ENCODE assay signal across 36 cellular contexts in genomic region chr3:113353678-113354077, GRCh38.
"Had no signal": no experiment of that assay in that cellular context is flagged by ENCODE, and none has a peak within 500 bp of the region (broad histone marks: within the 10 kb centered on the region; RNA-seq: fewer than 3 reads in every experiment).

No MANE protein-coding gene starts in this region.

- H3K27me3 ChIP-seq: ascending aorta, cardiac muscle cell had no signal

- H3K9me3 ChIP-seq: ascending aorta had no signal

- H3K4me1 ChIP-seq: ascending aorta had no signal

- H3K4me3 ChIP-seq: ascending aorta, cardiac muscle cell had no signal

- H3K36me3 Mint-ChIP-seq: activated CD8-positive, alpha-beta memory T cell treated with anti-CD3 and anti-CD28 coated beads, Interleukin-2, amount 10 ng/mL, durations not matched to agents 7 days and 5 days; activated naive CD4-positive, alpha-beta T cell treated with anti-CD3 and anti-CD28 coated beads, Interleukin-2, amount 10 ng/mL, durations not matched to agents 7 days and 5 days; brain had no signal

- H3K27me3 Mint-ChIP-seq: activated B cell treated with CpG ODN at 0.5 μM for 24 hours; activated CD4-positive, alpha-beta memory T cell treated with anti-CD3 and anti-CD28 coated beads for 36 hours; activated CD4-positive, alpha-beta T cell treated with anti-CD3 and anti-CD28 coated beads, Interleukin-2, amount 10 ng/mL, durations not matched to agents 7 days and 5 days; activated CD8-positive, alpha-beta memory T cell treated with anti-CD3 and anti-CD28 coated beads, Interleukin-2, amount 10 ng/mL, durations not matched to agents 7 days and 5 days; activated naive CD4-positive, alpha-beta T cell treated with anti-CD3 and anti-CD28 coated beads, Interleukin-2, amount 10 ng/mL, durations not matched to agents 7 days and 5 days; activated naive CD4-positive, alpha-beta T cell treated with anti-CD3 and anti-CD28 coated beads, Interleukin-2, amount 50 U/mL, for 24 hours; activated naive CD8-positive, alpha-beta T cell; activated naive CD8-positive, alpha-beta T cell treated with anti-CD3 and anti-CD28 coated beads, Interleukin-2, amount 10 ng/mL, durations not matched to agents 7 days and 5 days; activated naive CD8-positive, alpha-beta T cell treated with anti-CD3 and anti-CD28 coated beads, Interleukin-2, amount 50 U/mL, for 24 hours; activated T-cell treated with anti-CD3 and anti-CD28 coated beads, Interleukin-2, amount 50 U/mL, for 24 hours; brain; central memory CD8-positive, alpha-beta T cell had no signal

- DNase-seq: activated B cell treated with CpG ODN at 0.5 μM for 24 hours; activated CD4-positive, alpha-beta memory T cell treated with anti-CD3 and anti-CD28 coated beads for 36 hours; activated CD4-positive, alpha-beta T cell treated with anti-CD3 and anti-CD28 coated beads for 4 hours; activated CD4-positive, alpha-beta T cell treated with anti-CD3 and anti-CD28 coated beads, Interleukin-2, amount 10 ng/mL, durations not matched to agents 7 days and 5 days; activated CD4-positive, CD25-positive, alpha-beta regulatory T cell treated with anti-CD3 and anti-CD28 coated beads, Interleukin-2, amount 50 U/mL, for 72 hours; activated CD8-positive, alpha-beta memory T cell treated with anti-CD3 and anti-CD28 coated beads for 24 hours; activated CD8-positive, alpha-beta memory T cell treated with anti-CD3 and anti-CD28 coated beads, Interleukin-2, amount 10 ng/mL, durations not matched to agents 7 days and 5 days; activated CD8-positive, alpha-beta memory T cell treated with anti-CD3 and anti-CD28 coated beads, Interleukin-2, amount 50 U/mL, for 48 hours; activated CD8-positive, alpha-beta T cell treated with anti-CD3 and anti-CD28 coated beads, Interleukin-2, amount 10 ng/mL, durations not matched to agents 7 days and 5 days; activated effector memory CD4-positive, alpha-beta T cell treated with Interleukin-2 at 50 U/mL for 16 hours; activated gamma-delta T cell; activated naive CD4-positive, alpha-beta T cell treated with anti-CD3 and anti-CD28 coated beads, Interleukin-2, amount 10 ng/mL, durations not matched to agents 7 days and 5 days; activated naive CD4-positive, alpha-beta T cell treated with Interleukin-2 at 50 U/mL for 16 hours; activated naive CD8-positive, alpha-beta T cell treated with anti-CD3 and anti-CD28 coated beads, Interleukin-2, amount 10 ng/mL, durations not matched to agents 7 days and 5 days; activated naive CD8-positive, alpha-beta T cell treated with anti-CD3 and anti-CD28 coated beads, Interleukin-2, amount 50 U/mL, for 24 hours; activated T-cell treated with anti-CD3 and anti-CD28 coated beads, Interleukin-2, amount 50 U/mL, for 24 hours; activated T-cell treated with anti-CD3 and anti-CD28 coated beads, Interleukin-2, amount 50 U/mL, for 48 hours; amygdala; anterior cingulate cortex; caudate nucleus; cerebellar nuclear complex; T-helper 1 cell; T-helper 2 cell; T-helper 9 cell had no signal

- H3K9me3 Mint-ChIP-seq: activated B cell treated with CpG ODN at 0.5 μM for 24 hours; activated CD4-positive, alpha-beta memory T cell treated with anti-CD3 and anti-CD28 coated beads for 36 hours; activated CD4-positive, alpha-beta T cell treated with anti-CD3 and anti-CD28 coated beads, Interleukin-2, amount 10 ng/mL, durations not matched to agents 7 days and 5 days; activated naive CD4-positive, alpha-beta T cell treated with anti-CD3 and anti-CD28 coated beads, Interleukin-2, amount 10 ng/mL, durations not matched to agents 7 days and 5 days; activated naive CD4-positive, alpha-beta T cell treated with anti-CD3 and anti-CD28 coated beads, Interleukin-2, amount 50 U/mL, for 24 hours; activated naive CD8-positive, alpha-beta T cell treated with anti-CD3 and anti-CD28 coated beads, Interleukin-2, amount 50 U/mL, for 24 hours; activated T-cell treated with anti-CD3 and anti-CD28 coated beads, Interleukin-2, amount 50 U/mL, for 24 hours; activated T-helper 2 cell treated with anti-CD3 and anti-CD28 coated beads, Interferon-gamma antibody, Interleukin-2, Interleukin-4, amounts not matched to agents 10 μg/mL and 5 μg/mL and 100 μg/mL, durations not matched to agents 14 hours and 24 hours and 36 hours; brain; central memory CD8-positive, alpha-beta T cell; T-helper 2 cell treated with Interferon-gamma antibody and Interleukin-4, amounts not matched to agents 5 μg/mL and 100 μg/mL, for 36 hours had no signal

- H3K27ac Mint-ChIP-seq: activated B cell treated with CpG ODN at 0.5 μM for 24 hours; activated CD4-positive, alpha-beta memory T cell treated with anti-CD3 and anti-CD28 coated beads for 36 hours; activated CD4-positive, alpha-beta T cell treated with anti-CD3 and anti-CD28 coated beads, Interleukin-2, amount 10 ng/mL, durations not matched to agents 7 days and 5 days; activated CD8-positive, alpha-beta memory T cell treated with anti-CD3 and anti-CD28 coated beads, Interleukin-2, amount 10 ng/mL, durations not matched to agents 7 days and 5 days; activated CD8-positive, alpha-beta T cell treated with anti-CD3 and anti-CD28 coated beads, Interleukin-2, amount 10 ng/mL, durations not matched to agents 7 days and 5 days; activated naive CD4-positive, alpha-beta T cell treated with anti-CD3 and anti-CD28 coated beads, Interleukin-2, amount 10 ng/mL, durations not matched to agents 7 days and 5 days; activated naive CD4-positive, alpha-beta T cell treated with anti-CD3 and anti-CD28 coated beads, Interleukin-2, amount 50 U/mL, for 24 hours; activated naive CD8-positive, alpha-beta T cell; activated naive CD8-positive, alpha-beta T cell treated with anti-CD3 and anti-CD28 coated beads, Interleukin-2, amount 10 ng/mL, durations not matched to agents 7 days and 5 days; activated naive CD8-positive, alpha-beta T cell treated with anti-CD3 and anti-CD28 coated beads, Interleukin-2, amount 50 U/mL, for 24 hours; activated T-cell treated with anti-CD3 and anti-CD28 coated beads, Interleukin-2, amount 50 U/mL, for 24 hours; activated T-helper 2 cell treated with anti-CD3 and anti-CD28 coated beads, Interferon-gamma antibody, Interleukin-2, Interleukin-4, amounts not matched to agents 10 μg/mL and 5 μg/mL and 100 μg/mL, durations not matched to agents 14 hours and 24 hours and 36 hours; brain; T-helper 1 cell treated with Interleukin-12 subunit alpha and Interleukin-12 subunit beta and Interleukin-4 antibody, amounts not matched to agents 30 μg/mL and 1 μg/mL, for 36 hours; T-helper 2 cell treated with Interferon-gamma antibody and Interleukin-4, amounts not matched to agents 5 μg/mL and 100 μg/mL, for 36 hours had no signal

- H3K4me1 Mint-ChIP-seq: activated B cell treated with CpG ODN at 0.5 μM for 24 hours; activated CD4-positive, alpha-beta T cell treated with anti-CD3 and anti-CD28 coated beads, Interleukin-2, amount 10 ng/mL, durations not matched to agents 7 days and 5 days; activated CD8-positive, alpha-beta memory T cell treated with anti-CD3 and anti-CD28 coated beads, Interleukin-2, amount 10 ng/mL, durations not matched to agents 7 days and 5 days; activated naive CD4-positive, alpha-beta T cell treated with anti-CD3 and anti-CD28 coated beads, Interleukin-2, amount 10 ng/mL, durations not matched to agents 7 days and 5 days; activated naive CD4-positive, alpha-beta T cell treated with anti-CD3 and anti-CD28 coated beads, Interleukin-2, amount 50 U/mL, for 24 hours; activated naive CD8-positive, alpha-beta T cell treated with anti-CD3 and anti-CD28 coated beads, Interleukin-2, amount 50 U/mL, for 24 hours; brain; central memory CD8-positive, alpha-beta T cell had no signal

- H3K36me3 ChIP-seq: ascending aorta, cardiac muscle cell had no signal

- H3K27ac ChIP-seq: ascending aorta, cardiac muscle cell, VCaP had no signal

- FAIRE-seq: bronchial epithelial cell, TTC549 had no signal

- H3K4me3 Mint-ChIP-seq: activated B cell treated with CpG ODN at 0.5 μM for 24 hours; activated CD4-positive, alpha-beta memory T cell treated with anti-CD3 and anti-CD28 coated beads for 36 hours; activated CD4-positive, alpha-beta T cell treated with anti-CD3 and anti-CD28 coated beads, Interleukin-2, amount 10 ng/mL, durations not matched to agents 7 days and 5 days; activated CD8-positive, alpha-beta memory T cell treated with anti-CD3 and anti-CD28 coated beads, Interleukin-2, amount 10 ng/mL, durations not matched to agents 7 days and 5 days; activated CD8-positive, alpha-beta T cell treated with anti-CD3 and anti-CD28 coated beads, Interleukin-2, amount 10 ng/mL, durations not matched to agents 7 days and 5 days; activated naive CD4-positive, alpha-beta T cell treated with anti-CD3 and anti-CD28 coated beads, Interleukin-2, amount 10 ng/mL, durations not matched to agents 7 days and 5 days; activated naive CD4-positive, alpha-beta T cell treated with anti-CD3 and anti-CD28 coated beads, Interleukin-2, amount 50 U/mL, for 24 hours; activated naive CD8-positive, alpha-beta T cell; activated naive CD8-positive, alpha-beta T cell treated with anti-CD3 and anti-CD28 coated beads, Interleukin-2, amount 10 ng/mL, durations not matched to agents 7 days and 5 days; activated naive CD8-positive, alpha-beta T cell treated with anti-CD3 and anti-CD28 coated beads, Interleukin-2, amount 50 U/mL, for 24 hours; activated T-cell treated with anti-CD3 and anti-CD28 coated beads, Interleukin-2, amount 50 U/mL, for 24 hours; brain; central memory CD8-positive, alpha-beta T cell; T-helper 1 cell treated with Interleukin-12 subunit alpha and Interleukin-12 subunit beta and Interleukin-4 antibody, amounts not matched to agents 30 μg/mL and 1 μg/mL, for 36 hours; T-helper 2 cell treated with Interferon-gamma antibody and Interleukin-4, amounts not matched to agents 5 μg/mL and 100 μg/mL, for 36 hours had no signal
